8 cellular contexts compared by ENCODE assay signal in the genomic region with DNA sequence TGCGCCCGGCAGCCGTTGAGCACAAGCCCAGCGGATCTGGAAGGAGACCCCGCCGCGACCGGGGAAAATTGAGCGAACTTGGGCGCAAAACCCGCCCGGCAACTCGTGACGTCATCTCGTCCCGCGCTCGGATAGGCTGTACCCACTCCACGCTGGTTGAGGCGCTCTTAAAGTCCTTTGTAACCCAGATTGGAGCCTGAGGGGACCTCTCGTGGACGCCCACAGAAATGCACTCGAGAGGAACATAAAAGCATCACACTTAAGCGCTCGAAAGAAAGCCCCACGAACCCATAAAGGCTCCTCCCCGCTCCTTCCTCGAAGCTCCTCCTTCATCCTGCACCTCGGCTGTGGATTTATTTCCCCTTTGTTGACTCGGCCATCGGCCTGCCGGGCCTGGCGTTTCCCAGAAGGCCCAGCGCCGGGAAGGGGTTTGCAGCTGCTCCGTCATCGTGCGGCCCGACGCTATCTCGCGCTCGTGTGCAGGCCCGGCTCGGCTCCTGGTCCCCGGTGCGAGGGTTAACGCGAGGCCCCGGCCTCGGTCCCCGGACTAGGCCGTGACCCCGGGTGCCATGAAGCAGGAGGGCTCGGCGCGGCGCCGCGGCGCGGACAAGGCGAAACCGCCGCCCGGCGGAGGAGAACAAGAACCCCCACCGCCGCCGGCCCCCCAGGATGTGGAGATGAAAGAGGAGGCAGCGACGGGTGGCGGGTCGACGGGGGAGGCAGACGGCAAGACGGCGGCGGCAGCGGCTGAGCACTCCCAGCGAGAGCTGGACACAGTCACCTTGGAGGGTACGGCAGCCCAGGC. TPM values are rescaled to one million over a fixed set of nuclear protein-coding genes. Genes with fewer than 3 reads are reported as not detected.
DNase-seq lines count a peak whose midpoint lies in the region; ATAC-seq, FAIRE-seq and TF ChIP-seq lines count a peak whose summit lies in the region.

A gene (plus strand): TSS at position 406 of the 805 bp plus-strand sequence. CDS start 164 bp downstream, at position 570.

- DNase-seq in BE2C (peak; percentile 98), NCI-H510A (lab: John Stamatoyannopoulos, UW) (peak; percentile 98), cerebellum (ENCODE audit: low spot score) (peak; percentile 99), keratinocyte (ENCODE audit: low read depth, low spot score) (peak; percentile 99)
- DNase-seq in activated CD4-positive, alpha-beta T cell treated with anti-CD3 and anti-CD28 coated beads for 1 hour, result peak; percentile 96
- peak; percentile 92 to 93 for DNase-seq in stimulated activated CD4-positive, alpha-beta T cell treated with anti-CD3 and anti-CD28 coated beads, Interleukin-15, amount 100 ng/mL, for 1 hour (ENCODE audit: low read depth in 1 of 2, low spot score in 1 of 2)

- peaks cover 28% of the 10 kb centered on the region for H3K36me3 ChIP-seq in BE2C
- peaks cover 14% of the 10 kb centered on the region in 2 experiments for H3K36me3 ChIP-seq in keratinocyte (ENCODE audit: control insufficient read depth in 2 of 2, extremely low read depth in 1 of 2, insufficient read depth in 2 of 2, low read length in 2 of 2)

- H2AFZ ChIP-seq in keratinocyte (ENCODE audit: control insufficient read depth, low read length), result peak within 1 kb of the TSS; percentile 69

- H3K79me2 ChIP-seq in keratinocyte (ENCODE audit: control insufficient read depth, insufficient read depth, low read length), result peaks cover 43% of the 10 kb centered on the region

- H3K9ac ChIP-seq in keratinocyte (ENCODE audit: control insufficient read depth, extremely low read depth, insufficient read depth, low read length), result peak within 1 kb of the TSS; percentile 99

- H3K4me3 ChIP-seq in BE2C (ENCODE audit: low read depth, low read length), result peak within 1 kb of the TSS; percentile 100
- H3K4me3 ChIP-seq in keratinocyte (ENCODE audit: control insufficient read depth in 2 of 3, extremely low read depth in 1 of 3, insufficient read depth in 2 of 3, low read depth in 1 of 3, low read length in 3 of 3), result peak within 1 kb of the TSS; percentile 92 to 99 (median 93)

- peak; percentile 73 for FAIRE-seq in keratinocyte (lab: Jason Lieb, UNC)

- H3K9me1 ChIP-seq in keratinocyte (ENCODE audit: control insufficient read depth, extremely low read depth, insufficient read depth, low read length), result no peaks in the 10 kb centered on the region

- peak within 1 kb of the TSS; percentile 98 for H3K27ac ChIP-seq in keratinocyte (ENCODE audit: control insufficient read depth, insufficient read depth, low read length)

- H3K9me3 ChIP-seq in BE2C (no peaks in the 10 kb centered on the region), keratinocyte (ENCODE audit: control insufficient read depth, low read depth, low read length) (no peaks in the 10 kb centered on the region)

- peak; percentile 70 for TF ChIP-seq POLR2A in GM19193 (IDR thresholded peaks at IDR 0.05; ENCODE audit: extremely low read depth, insufficient read depth, insufficient read length)

- H3K27me3 ChIP-seq in BE2C, result peaks cover 5% of the 10 kb centered on the region
- H3K27me3 ChIP-seq in keratinocyte (ENCODE audit: control insufficient read depth, extremely low read depth, insufficient read depth, low read length), result no peaks in the 10 kb centered on the region

- peak; percentile 79 for TF ChIP-seq CTCF in BE2C (IDR thresholded peaks at IDR 0.05; ENCODE audit: low read depth, low read length)
- peak; percentile 72 to 81 (median 76) for TF ChIP-seq CTCF in keratinocyte (optimal IDR thresholded peaks at IDR 0.05 in 1 of 3, IDR thresholded peaks at IDR 0.05 in 1 of 3, conservative IDR thresholded peaks at IDR 0.05 in 1 of 3; ENCODE audit: extremely low read depth in 1 of 3, insufficient read depth in 2 of 3, low read length in 3 of 3)

- peak; percentile 86 for ATAC-seq in HG03439 (IDR thresholded peaks at IDR 0.05; ENCODE audit: unreplicated experiment)

- peak within 1 kb of the TSS; percentile 97 for H3K4me2 ChIP-seq in keratinocyte (ENCODE audit: control insufficient read depth, extremely low read depth, insufficient read depth, low read depth, low read length)

- dilution Hi-C loops in keratinocyte (cut with MboI; ENCODE audit: extremely low pct_ligation_motif_present, low sequenced_read_pairs), result no loop called here

- peaks cover 6% of the 10 kb centered on the region for H4K20me1 ChIP-seq in keratinocyte (ENCODE audit: control insufficient read depth, extremely low read depth, insufficient read depth, low read length)

- H3K4me1 ChIP-seq in BE2C (no peaks in the 10 kb centered on the region), keratinocyte (ENCODE audit: control insufficient read depth, extremely low read depth, insufficient read depth, low read length) (peaks cover 34% of the 10 kb centered on the region)

RNA-seq across cellular contexts. Expression of the gene that starts here (rescaled TPM):
- polyA plus RNA-seq in BE2C (2012; ENCODE audit: insufficient read depth, insufficient read length, low read depth), result 357 TPM
- total RNA-seq in cerebellum, result 50.5 TPM
- 97.1 to 169 TPM (median 108 TPM) in 3 replicates for polyA plus RNA-seq in keratinocyte
- 105 TPM for polyA plus RNA-seq in keratinocyte (2011; ENCODE audit: low read depth)
- polyA plus RNA-seq in keratinocyte (2011; cell fraction: cytosol; rRNA removed), result 108 and 128 TPM in 2 replicates
- 162 and 174 TPM in 2 replicates for polyA plus RNA-seq in keratinocyte (2011; cell fraction: nucleus; rRNA removed)
- polyA plus RNA-seq in keratinocyte (2012; ENCODE audit: low replicate concordance), result 129 and 159 TPM in 2 replicates
- 114 to 244 TPM (median 137 TPM) in 3 replicates for polyA minus RNA-seq in keratinocyte
- polyA minus RNA-seq in keratinocyte (2011; cell fraction: cytosol; rRNA and poly(A)+ RNA removed), result 90.9 TPM
- polyA minus RNA-seq in keratinocyte (2011; cell fraction: nucleus; rRNA and poly(A)+ RNA removed), result 61.0 and 68.6 TPM in 2 replicates

Comparison
In these comparisons a context has a peak if more than half of its experiments do, and no peak if none do; other contexts are left out.
1. Peak in every context shown above with its lines: DNase-seq, ATAC-seq, H3K4me3 ChIP-seq and H3K27ac ChIP-seq.